9 cellular contexts compared by ENCODE assay signal in the genomic region with DNA sequence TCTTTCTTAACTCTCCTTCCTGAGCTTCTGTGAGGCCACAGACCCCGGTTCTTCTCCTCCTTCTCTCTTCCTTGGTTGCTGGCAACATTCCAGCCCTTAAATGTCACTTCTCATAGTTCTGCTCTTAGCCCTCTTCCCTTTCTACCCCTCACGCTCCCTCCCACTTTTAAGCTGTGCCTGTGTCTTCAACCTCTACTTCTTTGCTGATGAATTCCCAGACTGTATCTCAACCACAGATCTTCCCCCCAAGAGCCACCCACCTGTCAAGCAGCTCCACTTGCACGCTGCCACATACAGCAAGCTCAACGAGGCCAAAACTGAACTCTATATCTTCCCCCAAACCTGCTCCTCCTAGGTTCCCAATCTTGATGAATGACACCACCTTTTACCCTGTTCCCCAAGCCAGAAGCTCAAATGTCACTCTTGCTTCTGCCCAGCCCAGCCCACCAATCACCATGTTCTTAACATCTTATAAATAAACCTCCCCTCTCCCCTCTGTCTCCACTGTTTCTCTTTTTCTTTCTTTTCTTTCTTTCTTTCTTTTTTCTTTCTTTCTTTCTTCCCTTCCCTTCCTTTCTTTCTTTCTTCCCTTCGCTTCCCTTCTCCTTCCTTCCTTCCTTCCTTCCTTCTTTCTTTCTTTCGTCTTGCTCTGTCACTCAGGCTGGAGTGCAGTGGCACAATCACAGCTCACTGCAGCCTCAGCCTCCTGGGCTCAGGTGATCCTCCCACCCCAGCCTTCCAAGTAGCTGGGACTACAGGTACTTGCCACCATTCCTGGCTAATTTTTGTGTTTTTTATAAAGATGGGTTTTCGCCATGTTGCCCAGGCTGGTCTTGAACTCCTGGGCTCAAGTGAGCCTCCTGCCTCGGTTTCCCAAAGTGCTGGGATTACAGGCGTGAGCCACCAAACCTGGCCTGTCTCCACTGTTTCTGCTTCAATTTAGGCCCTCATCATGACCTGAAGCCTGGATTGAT. TPM values are rescaled to one million over a fixed set of nuclear protein-coding genes. Genes with fewer than 3 reads are reported as not detected.
DNase-seq lines count a peak whose midpoint lies in the region; ATAC-seq, FAIRE-seq and TF ChIP-seq lines count a peak whose summit lies in the region.
"Had no signal": no experiment of that assay in that cellular context is flagged by ENCODE, and none has a peak within 500 bp of the region (broad histone marks: within the 10 kb centered on the region; RNA-seq: fewer than 3 reads in every experiment).

No MANE protein-coding gene starts in this region.

- H4K91ac ChIP-seq in IMR-90 (ENCODE audit: insufficient read depth, low read depth, low read length), result peak overlapping the region; percentile 72

- no peak overlapping the region for H3K56ac ChIP-seq in IMR-90 (ENCODE audit: extremely low read depth, insufficient read depth, low read length)

- H3K18ac ChIP-seq in IMR-90 (ENCODE audit: low read depth, low read length), result peak overlapping the region; percentile 26

- peaks cover 0 to 2% (median 0%) of the 10 kb centered on the region in 7 donors for H3K9me3 Mint-ChIP-seq in CD14-positive monocyte
- no peaks in the 10 kb centered on the region for H3K9me3 Mint-ChIP-seq in natural killer cell

- peaks cover 95% of the 10 kb centered on the region for H3K4me1 Mint-ChIP-seq in CD14-positive monocyte
- H3K4me1 Mint-ChIP-seq in natural killer cell, result peaks cover 37 to 45% of the 10 kb centered on the region in 2 donors

- no peak overlapping the region for H3K9ac ChIP-seq in IMR-90 (ENCODE audit: low read depth, low read length)

- BruUV-seq in IMR-90 (replicated peaks; lab: Mats Ljungman, UMichigan), result no TSS peak

- H2AK9ac ChIP-seq in IMR-90 (replicated peaks; ENCODE audit: low read depth, low read length, poor library complexity), result peak overlapping the region; percentile 45

- H3K4ac ChIP-seq in IMR-90 (ENCODE audit: low read depth, low read length), result peak overlapping the region; percentile 51

- H2BK20ac ChIP-seq in IMR-90 (ENCODE audit: low read depth, low read length), result peak overlapping the region; percentile 53

- H3K4me1 ChIP-seq in IMR-90 (ENCODE audit: control insufficient read depth, insufficient read depth, low read length) (peaks cover 22% of the 10 kb centered on the region), HAP-1 (no peaks in the 10 kb centered on the region; the same call in 1 of the 2 replicates)

- TF ChIP-seq RAD21 in IMR-90 (IDR thresholded peaks at IDR 0.05; ENCODE audit: low read length), result no peak

- H2BK5ac ChIP-seq in IMR-90 (ENCODE audit: low read depth, low read length, poor library complexity, severe bottlenecking), result peak overlapping the region; percentile 4

- H3K27ac Mint-ChIP-seq in CD14-positive monocyte, result peak overlapping the region; percentile 98 to 100 (median 99)
- peak overlapping the region; percentile 19 to 82 for H3K27ac Mint-ChIP-seq in natural killer cell

- peak overlapping the region; percentile 70 for H2BK120ac ChIP-seq in IMR-90 (ENCODE audit: low read depth, low read length)

- peak overlapping the region; percentile 53 for H2BK15ac ChIP-seq in IMR-90 (ENCODE audit: low read depth, low read length)

- ATAC-seq in IMR-90 (ENCODE audit: low read depth) (no peak), natural killer cell (peak in 1 of 3 donors; percentile 28)

- peak overlapping the region in 1 of 2 experiments; percentile 68; a peak in 3 of 4 replicates for H4K8ac ChIP-seq in IMR-90 (ENCODE audit: low read depth in 2 of 2, low read length in 2 of 2)

- WGBS in IMR-90 (ENCODE audit: extremely low coverage in 2 of 2, insufficient read length in 1 of 2), 2 experiments, result 65% methylated on average over 4 of the region's 9 CpGs; no CpG with 5 or more reads in 1 of the 2 experiments

- no peak for FAIRE-seq in RCC 7860 (lab: Jason Lieb, UNC)

- CTCF ChIA-PET in IMR-90 (lab: Yijun Ruan, JAX), result interaction anchor here (1.3 kb wide), 1 partner anchor 142 kb away, joined by 3 read pairs; a partner anchor contains a TSS

- no peaks in the 10 kb centered on the region for H3K9me3 ChIP-seq in IMR-90 (ENCODE audit: control insufficient read depth, insufficient read depth, low read length)
- H3K9me3 ChIP-seq in HAP-1, result no peaks in the 10 kb centered on the region

- H2AK5ac ChIP-seq in IMR-90 (ENCODE audit: low read depth, low read length), result peak overlapping the region; percentile 22

- peak overlapping the region; percentile 77 for H2AFZ ChIP-seq in IMR-90 (replicated peaks; ENCODE audit: low read length, poor library complexity)

- H3K79me1 ChIP-seq in IMR-90 (ENCODE audit: low read depth in 1 of 2, low read length in 2 of 2), result peaks cover 4 to 30% of the 10 kb centered on the region in 2 experiments

- no peak overlapping the region for H3K4me2 ChIP-seq in IMR-90 (ENCODE audit: low read depth, low read length)

- in situ Hi-C loops in IMR-90 (cut with MboI; ENCODE audit: low sequenced_read_pairs) (no loop called here), HAP-1 (cut with MboI; ENCODE audit: low sequenced_read_pairs) (no loop called here)

- H3K27me3 Mint-ChIP-seq in CD14-positive monocyte (ENCODE audit: low read depth in 3 of 3) (no peaks in the 10 kb centered on the region), natural killer cell (ENCODE audit: low read depth in 2 of 2) (no peaks in the 10 kb centered on the region)

- H3K36me3 Mint-ChIP-seq in CD14-positive monocyte, result peaks cover 1 to 8% of the 10 kb centered on the region in 2 donors
- H3K36me3 Mint-ChIP-seq in natural killer cell, result no peaks in the 10 kb centered on the region

- H3K36me3 ChIP-seq in IMR-90 (ENCODE audit: control insufficient read depth, insufficient read depth, low read length) (no peaks in the 10 kb centered on the region), HAP-1 (replicated peaks) (no peaks in the 10 kb centered on the region)

- H3K14ac ChIP-seq in IMR-90 (replicated peaks; ENCODE audit: low read depth, low read length), result peak overlapping the region; percentile 74

- H3K27me3 ChIP-seq in IMR-90 (ENCODE audit: control insufficient read depth, insufficient read depth, low read length), result no peaks in the 10 kb centered on the region
- H3K27me3 ChIP-seq in HAP-1 (ENCODE audit: low read depth), result no peaks in the 10 kb centered on the region

- H3K4me3 ChIP-seq in IMR-90 (ENCODE audit: insufficient read depth, low read depth, low read length) (no peak overlapping the region), HAP-1 (no peak overlapping the region)

- no peak for TF ChIP-seq POLR2A in IMR-90 (IDR thresholded peaks at IDR 0.05; ENCODE audit: low read depth, low read length)

- peak; percentile 63 for DNase-seq in CD14-positive monocyte (ENCODE audit: low spot score)
- no peak for DNase-seq in IMR-90
- peak; percentile 40 for DNase-seq in activated CD8-positive, alpha-beta memory T cell treated with anti-CD3 and anti-CD28 coated beads, Interleukin-2, amount 50 U/mL, for 24 hours (ENCODE audit: extremely low read depth)
- no peak for DNase-seq in natural killer cell
- no peak for DNase-seq in HCEC 1CT
- DNase-seq in RCC 7860 (ENCODE audit: low spot score), result no peak
- no peak for DNase-seq in HAP-1 (ENCODE audit: low spot score in 2 of 2)
- DNase-seq in NCI-H2029 (lab: John Stamatoyannopoulos, UW), result no peak
- DNase-seq: NCI-H2029 treated with DMSO at 0.1 percent for 48 hours had no signal

- no peaks in the 10 kb centered on the region for H4K20me1 ChIP-seq in IMR-90 (ENCODE audit: insufficient read depth, low read length)

- intact Hi-C loops in CD14-positive monocyte (cut with micrococcal nuclease), result loop anchor here in 1 of 2 donors (2.0 to 5.0 kb wide), 3 partner anchors 19 to 71 kb away; a partner anchor contains a TSS
- intact Hi-C loops in IMR-90 (cut with micrococcal nuclease), result no loop called here
- intact Hi-C loops in natural killer cell (cut with micrococcal nuclease), result no loop called here

- POLR2A ChIA-PET in IMR-90 (lab: Charles Lee; ENCODE audit: unreplicated experiment), result interaction anchor here (0.9 kb wide), 1 partner anchor 23 kb away, joined by 3 read pairs; no protein-coding TSS in a partner anchor

- TF ChIP-seq CTCF in CD14-positive monocyte (IDR thresholded peaks at IDR 0.05) (peak; percentile 12), IMR-90 (conservative IDR thresholded peaks at IDR 0.05; ENCODE audit: low read depth, low read length) (no peak), natural killer cell (IDR thresholded peaks at IDR 0.05) (no peak)

- H3K9me1 ChIP-seq in IMR-90 (ENCODE audit: insufficient read depth, low read length), result peaks cover 18% of the 10 kb centered on the region

- peak overlapping the region; percentile 29; the same call in 1 of the 2 replicates for H3K23ac ChIP-seq in IMR-90 (ENCODE audit: low read depth, low read length)

- H3K27ac ChIP-seq in IMR-90 (ENCODE audit: insufficient read depth, low read length), result peak overlapping the region; percentile 19; the same call in 1 of the 2 replicates

- H3K4me3 Mint-ChIP-seq in CD14-positive monocyte, result peak overlapping the region; percentile 59 to 75
- no peak overlapping the region for H3K4me3 Mint-ChIP-seq in natural killer cell

- dilution Hi-C loops in IMR-90 (cut with HindIII; ENCODE audit: low sequenced_read_pairs, unreplicated experiment), result no loop called here

- H4K5ac ChIP-seq in IMR-90 (ENCODE audit: low read depth, low read length), result peak overlapping the region; percentile 61

TF ChIP-seq in IMR-90, 13 proteins besides CTCF, POLR2A, EP300 and RAD21:
- TF ChIP-seq BHLHE40 (IDR thresholded peaks at IDR 0.05; ENCODE audit: low read depth, low read length), result no peak
- TF ChIP-seq MXI1 (IDR thresholded peaks at IDR 0.05; ENCODE audit: borderline replicate concordance, low read depth, low read length), result no peak
- TF ChIP-seq CHD1 (IDR thresholded peaks at IDR 0.05; ENCODE audit: low read depth, low read length), result no peak
- TF ChIP-seq MAZ (IDR thresholded peaks at IDR 0.05; ENCODE audit: borderline replicate concordance, low read depth, low read length), result no peak
- TF ChIP-seq RCOR1 (IDR thresholded peaks at IDR 0.05; ENCODE audit: insufficient replicate concordance, low read length), result no peak
- TF ChIP-seq RFX5 (IDR thresholded peaks at IDR 0.05; ENCODE audit: low read depth, low read length), result no peak
- no peak for TF ChIP-seq CEBPB (IDR thresholded peaks at IDR 0.05; ENCODE audit: low read depth, low read length)
- no peak for TF ChIP-seq NFE2L2 (IDR thresholded peaks at IDR 0.05; ENCODE audit: low read depth, low read length)
- TF ChIP-seq FOS (IDR thresholded peaks at IDR 0.05; ENCODE audit: low read depth, low read length), result no peak

RNA-seq across cellular contexts. Expression of a gene that starts 19.8 kb away (rescaled TPM):
- polyA plus RNA-seq in CD14-positive monocyte, result 100 to 1,000 TPM; 294 to 501 TPM
- 328 and 537 TPM in 2 replicates for total RNA-seq in IMR-90 (2012; rRNA removed)
- 99.8 and 135 TPM in 2 replicates for polyA plus RNA-seq in IMR-90 (2012; rRNA removed)
- 19.3 and 45.6 TPM in 2 replicates for polyA plus RNA-seq in IMR-90 (2012; cell fraction: cytosol; rRNA removed)
- 5.8 and 62.3 TPM in 2 replicates for polyA plus RNA-seq in IMR-90 (2012; cell fraction: nucleus; rRNA removed; ENCODE audit: low replicate concordance)
- total RNA-seq in natural killer cell, result 100 to 1,000 TPM; 435 to 527 (median 443) TPM

RNA-seq across cellular contexts. Expression of a gene that starts 55.7 kb away (rescaled TPM):
- 10 to 100 TPM; 51.6 to 65.6 TPM for polyA plus RNA-seq in CD14-positive monocyte
- total RNA-seq in IMR-90 (2012; rRNA removed), result 33.7 and 39.7 TPM in 2 replicates
- 52.6 and 67.6 TPM in 2 replicates for polyA plus RNA-seq in IMR-90 (2012; rRNA removed)
- polyA plus RNA-seq in IMR-90 (2012; cell fraction: cytosol; rRNA removed), result 40.2 and 51.4 TPM in 2 replicates
- 41.3 and 49.0 TPM in 2 replicates for polyA plus RNA-seq in IMR-90 (2012; cell fraction: nucleus; rRNA removed; ENCODE audit: low replicate concordance)
- 100 to 1,000 TPM; 107 to 112 (median 109) TPM for total RNA-seq in natural killer cell

Comparison
In these comparisons a context has a peak if more than half of its experiments do, and no peak if none do; other contexts are left out.
1. DNase-seq: peak in CD14-positive monocyte (single experiment) and activated CD8-positive, alpha-beta memory T cell treated with anti-CD3 and anti-CD28 coated beads, Interleukin-2, amount 50 U/mL, for 24 hours (single experiment); none in IMR-90 (single experiment), natural killer cell (single experiment), HCEC 1CT (single experiment), RCC 7860 (single experiment), HAP-1 (0 of 2) and NCI-H2029 (single experiment).